Comparison of ENCODE assay signal across 8 cellular contexts in the genomic region with DNA sequence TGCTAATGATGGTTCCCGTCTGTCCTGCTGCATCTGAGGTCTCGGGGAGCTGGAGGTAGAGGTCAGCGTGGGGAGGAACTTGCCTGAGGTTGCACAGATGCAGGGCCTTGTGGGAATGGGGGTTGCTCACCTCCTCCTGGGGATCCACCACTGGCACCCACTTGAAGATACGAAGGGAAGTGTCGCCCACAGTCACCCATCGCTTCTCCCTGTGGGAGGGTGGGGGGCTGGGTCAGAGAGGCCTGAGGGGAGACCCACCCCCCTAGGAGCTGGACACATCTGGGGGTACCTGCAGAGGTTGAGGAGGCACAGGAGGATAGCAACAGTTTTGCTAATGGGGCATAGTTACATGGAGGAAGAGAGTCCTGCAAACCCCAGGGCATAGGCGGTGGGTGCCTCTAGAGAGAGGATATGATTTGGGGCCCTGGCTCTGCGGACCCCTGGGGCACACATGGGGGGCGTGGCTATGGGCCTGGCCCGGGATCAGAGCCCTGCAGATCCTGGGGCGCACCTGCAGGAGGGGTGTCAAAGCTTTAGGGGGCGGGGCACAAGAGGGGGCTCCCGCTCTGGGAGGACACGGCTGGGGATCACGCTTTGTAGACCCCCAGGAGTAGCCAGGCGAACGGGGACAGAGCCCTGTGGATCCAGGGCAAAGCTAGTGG.
DNase-seq lines count a peak whose midpoint lies in the region; ATAC-seq lines count a peak whose summit lies in the region.

No MANE protein-coding gene starts in this region.

- ATAC-seq in GM19023 (IDR thresholded peaks at IDR 0.05; ENCODE audit: unreplicated experiment) (peak; percentile 15), HG03175 (IDR thresholded peaks at IDR 0.05; ENCODE audit: unreplicated experiment) (peak; percentile 6)
- peak; percentile 32 for ATAC-seq in stimulated activated naive CD8-positive, alpha-beta T cell treated with anti-CD3 and anti-CD28 coated beads, Interleukin-15, amount 100 ng/mL, for 72 hours

- peak; percentile 36 to 41 for DNase-seq in stimulated activated naive CD8-positive, alpha-beta T cell treated with anti-CD3 and anti-CD28 coated beads, Interleukin-15, amount 100 ng/mL, for 72 hours
- DNase-seq in NCI-H1436 (lab: John Stamatoyannopoulos, UW): no peak
- DNase-seq in activated effector memory CD4-positive, alpha-beta T cell treated with anti-CD3 and anti-CD28 coated beads, Interleukin-2, amount 50 U/mL, for 16 hours: no peak
- DNase-seq in ecto neural progenitor cell (ENCODE audit: low spot score): no peak

- H3K36me3 Mint-ChIP-seq in activated naive CD4-positive, alpha-beta T cell treated with anti-CD3 and anti-CD28 coated beads, Interleukin-2, amount 50 U/mL, for 24 hours: peaks cover 8% of the 10 kb centered on the region

- H3K27me3 Mint-ChIP-seq in activated naive CD4-positive, alpha-beta T cell treated with anti-CD3 and anti-CD28 coated beads, Interleukin-2, amount 50 U/mL, for 24 hours: no peaks in the 10 kb centered on the region
- H3K27me3 Mint-ChIP-seq in stimulated activated naive CD8-positive, alpha-beta T cell treated with anti-CD3 and anti-CD28 coated beads, Interleukin-15, amount 100 ng/mL, for 72 hours: no peaks in the 10 kb centered on the region

- peak overlapping the region; percentile 51 for H3K9ac ChIP-seq in iPS-18a (ENCODE audit: low read length)

- H3K36me3 ChIP-seq in iPS-18a (ENCODE audit: control insufficient read depth, low read depth, low read length): peaks cover 6% of the 10 kb centered on the region

- no peaks in the 10 kb centered on the region for H3K9me3 Mint-ChIP-seq in activated naive CD4-positive, alpha-beta T cell treated with anti-CD3 and anti-CD28 coated beads, Interleukin-2, amount 50 U/mL, for 24 hours
- no peaks in the 10 kb centered on the region for H3K9me3 Mint-ChIP-seq in stimulated activated naive CD8-positive, alpha-beta T cell treated with anti-CD3 and anti-CD28 coated beads, Interleukin-15, amount 100 ng/mL, for 72 hours

- H3K9me3 ChIP-seq in iPS-18a (ENCODE audit: control insufficient read depth, low read depth, low read length): no peaks in the 10 kb centered on the region

- peak overlapping the region; percentile 79 for H3K4me3 ChIP-seq in iPS-18a (ENCODE audit: low read length)

- H3K27me3 ChIP-seq in iPS-18a (ENCODE audit: control insufficient read depth, insufficient read depth, low read length): peaks cover 13% of the 10 kb centered on the region

- no peak overlapping the region for H3K27ac ChIP-seq in iPS-18a (ENCODE audit: low read length)

- H3K27ac Mint-ChIP-seq in activated naive CD4-positive, alpha-beta T cell treated with anti-CD3 and anti-CD28 coated beads, Interleukin-2, amount 50 U/mL, for 24 hours: peak overlapping the region; percentile 62
- H3K27ac Mint-ChIP-seq in stimulated activated naive CD8-positive, alpha-beta T cell treated with anti-CD3 and anti-CD28 coated beads, Interleukin-15, amount 100 ng/mL, for 72 hours: peak overlapping the region; percentile 96 to 97

- H3K4me3 Mint-ChIP-seq in activated naive CD4-positive, alpha-beta T cell treated with anti-CD3 and anti-CD28 coated beads, Interleukin-2, amount 50 U/mL, for 24 hours: peak overlapping the region; percentile 90
- H3K4me3 Mint-ChIP-seq in stimulated activated naive CD8-positive, alpha-beta T cell treated with anti-CD3 and anti-CD28 coated beads, Interleukin-15, amount 100 ng/mL, for 72 hours: peak overlapping the region; percentile 93 to 96

- H3K4me1 Mint-ChIP-seq in activated naive CD4-positive, alpha-beta T cell treated with anti-CD3 and anti-CD28 coated beads, Interleukin-2, amount 50 U/mL, for 24 hours: peaks cover 52% of the 10 kb centered on the region
- H3K4me1 Mint-ChIP-seq in stimulated activated naive CD8-positive, alpha-beta T cell treated with anti-CD3 and anti-CD28 coated beads, Interleukin-15, amount 100 ng/mL, for 72 hours: peaks cover 57% of the 10 kb centered on the region

- H3K4me1 ChIP-seq in iPS-18a (ENCODE audit: control insufficient read depth, low read depth, low read length): peaks cover 11% of the 10 kb centered on the region

Comparison
In these comparisons a context has a peak if more than half of its experiments do, and no peak if none do; other contexts are left out.
1. DNase-seq: peak in stimulated activated naive CD8-positive, alpha-beta T cell treated with anti-CD3 and anti-CD28 coated beads, Interleukin-15, amount 100 ng/mL, for 72 hours (2 of 2); none in NCI-H1436 (single experiment), activated effector memory CD4-positive, alpha-beta T cell treated with anti-CD3 and anti-CD28 coated beads, Interleukin-2, amount 50 U/mL, for 16 hours (single experiment) and ecto neural progenitor cell (single experiment).
2. Peak in every context shown above with its lines, with median percentiles within 50 percentile points of each other: ATAC-seq.